In genomic region chr17:37479025-37479424, GRCh38 we compare ENCODE assay signal across 19 cellular contexts. TPM values are rescaled to one million over a fixed set of nuclear protein-coding genes. Genes with fewer than 3 reads are reported as not detected.
DNase-seq lines count a peak whose midpoint lies in the region; ATAC-seq and TF ChIP-seq lines count a peak whose summit lies in the region.
"Had no signal": no experiment of that assay in that cellular context is flagged by ENCODE, and none has a peak within 500 bp of the region (broad histone marks: within the 10 kb centered on the region; RNA-seq: fewer than 3 reads in every experiment).

No MANE protein-coding gene starts in this region.

- H3K18ac ChIP-seq in mesenchymal stem cell (ENCODE audit: low read depth in 1 of 2, low read length in 2 of 2): no peak overlapping the region

- H2BK12ac ChIP-seq in mesenchymal stem cell (ENCODE audit: low read length in 2 of 2): peak overlapping the region in 1 of 2 experiments; percentile 80

- no peak overlapping the region for H2BK120ac ChIP-seq in mesenchymal stem cell (ENCODE audit: low read depth, low read length)

- no peaks in the 10 kb centered on the region for H3K9me3 ChIP-seq in CD8-positive, alpha-beta T cell (ENCODE audit: low read length)
- H3K9me3 ChIP-seq in RWPE2 (ENCODE audit: severe bottlenecking) (no peaks in the 10 kb centered on the region), mesenchymal stem cell (ENCODE audit: control insufficient read depth, low read length) (no peaks in the 10 kb centered on the region), ascending aorta (no peaks in the 10 kb centered on the region)
- H3K9me3 ChIP-seq: BLaER1, Caco-2 had no signal

- no peaks in the 10 kb centered on the region for H3K4me1 ChIP-seq in CD8-positive, alpha-beta T cell (ENCODE audit: insufficient read depth, low read length)
- H3K4me1 ChIP-seq in GM23338 (ENCODE audit: insufficient read depth) (peaks cover 19% of the 10 kb centered on the region), RWPE2 (ENCODE audit: insufficient read depth, poor library complexity, severe bottlenecking) (peaks cover 47% of the 10 kb centered on the region), mesenchymal stem cell (ENCODE audit: control insufficient read depth, insufficient read depth, low read depth, low read length) (peaks cover 3% of the 10 kb centered on the region), ascending aorta (no peaks in the 10 kb centered on the region)

- no peaks in the 10 kb centered on the region for H3K9me3 Mint-ChIP-seq in CD8-positive, alpha-beta T cell
- no peaks in the 10 kb centered on the region for H3K9me3 Mint-ChIP-seq in GM23338
- H3K9me3 Mint-ChIP-seq: CD4-positive, alpha-beta T cell had no signal

- DNase-seq in CD8-positive, alpha-beta T cell: no peak
- DNase-seq in GM23338 (ENCODE audit: low spot score): no peak
- no peak for DNase-seq in RWPE2 (ENCODE audit: low spot score)
- no peak for DNase-seq in mesenchymal stem cell
- DNase-seq in mucosa of gallbladder (ENCODE audit: low spot score): no peak
- DNase-seq in ascending aorta (ENCODE audit: low spot score in 2 of 2): no peak
- DNase-seq: ACHN; Caco-2; CD4-positive, alpha-beta T cell; DMS153; Karpas-422; NCI-H1105 treated with DMSO at 0.1 percent for 48 hours; NCI-H187; NCI-H446 treated with DMSO at 0.1 percent for 48 hours; NCI-H526 treated with DMSO at 0.1 percent for 48 hours; SIG-M5 had no signal

- H3K36me3 ChIP-seq in CD8-positive, alpha-beta T cell (ENCODE audit: insufficient read depth, low read length): peaks cover 14% of the 10 kb centered on the region
- peaks cover 21% of the 10 kb centered on the region for H3K36me3 ChIP-seq in GM23338 (ENCODE audit: insufficient read depth)
- H3K36me3 ChIP-seq in RWPE2 (ENCODE audit: low read depth): peaks cover 51% of the 10 kb centered on the region
- peaks cover 9 to 36% of the 10 kb centered on the region in 2 experiments for H3K36me3 ChIP-seq in mesenchymal stem cell (ENCODE audit: control insufficient read depth in 1 of 2, insufficient read depth in 2 of 2, low read depth in 1 of 2, low read length in 2 of 2)
- peaks cover 37 to 50% of the 10 kb centered on the region in 2 donors for H3K36me3 ChIP-seq in ascending aorta

- H3K27me3 ChIP-seq in CD8-positive, alpha-beta T cell (ENCODE audit: insufficient read depth, low read length): no peaks in the 10 kb centered on the region
- no peaks in the 10 kb centered on the region for H3K27me3 ChIP-seq in GM23338 (ENCODE audit: insufficient read depth)
- no peaks in the 10 kb centered on the region for H3K27me3 ChIP-seq in RWPE2 (ENCODE audit: insufficient read depth, poor library complexity, severe bottlenecking)
- H3K27me3 ChIP-seq in mesenchymal stem cell (ENCODE audit: control insufficient read depth in 1 of 2, insufficient read depth in 1 of 2, low read length in 2 of 2): no peaks in the 10 kb centered on the region
- no peaks in the 10 kb centered on the region for H3K27me3 ChIP-seq in ascending aorta
- H3K27me3 ChIP-seq: BLaER1 had no signal

- H2BK5ac ChIP-seq in mesenchymal stem cell (ENCODE audit: low read depth, low read length, poor library complexity, severe bottlenecking): no peak overlapping the region

- no peak overlapping the region for H3K4me3 Mint-ChIP-seq in CD8-positive, alpha-beta T cell
- H3K4me3 Mint-ChIP-seq in GM23338: no peak overlapping the region
- H3K4me3 Mint-ChIP-seq: CD4-positive, alpha-beta T cell had no signal

- TF ChIP-seq CTCF in CD8-positive, alpha-beta T cell (IDR thresholded peaks at IDR 0.05): no peak
- TF ChIP-seq CTCF in GM23338 (conservative IDR thresholded peaks at IDR 0.05; ENCODE audit: low read depth in 2 of 2) (no peak), RWPE2 (IDR thresholded peaks at IDR 0.05; ENCODE audit: poor library complexity, severe bottlenecking) (no peak), ascending aorta (IDR thresholded peaks at IDR 0.05) (no peak)

- peak overlapping the region; percentile 58 for H3K27ac Mint-ChIP-seq in CD8-positive, alpha-beta T cell
- H3K27ac Mint-ChIP-seq in GM23338: peak overlapping the region; percentile 1; the same call in 1 of the 2 replicates
- H3K27ac Mint-ChIP-seq: CD4-positive, alpha-beta T cell had no signal

- no peaks in the 10 kb centered on the region for H3K9me2 ChIP-seq in GM23338 (ENCODE audit: insufficient read depth)

- H3K23ac ChIP-seq in mesenchymal stem cell (ENCODE audit: low read length in 2 of 2): no peak overlapping the region

- no peak overlapping the region for H3K4me3 ChIP-seq in CD8-positive, alpha-beta T cell (ENCODE audit: low read depth, low read length)
- no peak overlapping the region for H3K4me3 ChIP-seq in GM23338
- H3K4me3 ChIP-seq in RWPE2 (ENCODE audit: severe bottlenecking): no peak overlapping the region
- no peak overlapping the region for H3K4me3 ChIP-seq in mesenchymal stem cell (ENCODE audit: insufficient read depth in 1 of 2, low read depth in 1 of 2, low read length in 2 of 2)
- H3K4me3 ChIP-seq in ascending aorta: no peak overlapping the region
- H3K4me3 ChIP-seq: BLaER1 had no signal

- H2AFZ ChIP-seq in GM23338 (no peak overlapping the region), mesenchymal stem cell (ENCODE audit: low read depth, low read length) (no peak overlapping the region)

- no peaks in the 10 kb centered on the region for H3K4me1 Mint-ChIP-seq in CD8-positive, alpha-beta T cell (ENCODE audit: low read depth)
- H3K4me1 Mint-ChIP-seq in GM23338: peaks cover 31% of the 10 kb centered on the region

- H3K27me3 Mint-ChIP-seq in CD8-positive, alpha-beta T cell (ENCODE audit: low read depth): no peaks in the 10 kb centered on the region
- peaks cover 3% of the 10 kb centered on the region for H3K27me3 Mint-ChIP-seq in GM23338 (ENCODE audit: insufficient read depth, low read depth, poor library complexity)
- H3K27me3 Mint-ChIP-seq: CD4-positive, alpha-beta T cell had no signal

- H4K8ac ChIP-seq in mesenchymal stem cell (ENCODE audit: low read length): no peak overlapping the region

- H3K27ac ChIP-seq in CD8-positive, alpha-beta T cell (ENCODE audit: low read depth, low read length): no peak overlapping the region
- H3K27ac ChIP-seq in GM23338 (ENCODE audit: low read depth) (peak overlapping the region; percentile 35; the same call in 1 of the 2 replicates), RWPE2 (ENCODE audit: poor library complexity, severe bottlenecking) (peak overlapping the region; percentile 96), mesenchymal stem cell (ENCODE audit: low read length, poor library complexity, severe bottlenecking) (no peak overlapping the region), ascending aorta (no peak overlapping the region)
- H3K27ac ChIP-seq: BLaER1 had no signal

- peak overlapping the region; percentile 84 for H3K9ac ChIP-seq in mesenchymal stem cell (ENCODE audit: low read length)
- H3K9ac ChIP-seq: BLaER1 had no signal

- no peak overlapping the region for H3K4ac ChIP-seq in mesenchymal stem cell (ENCODE audit: low read depth in 1 of 2, low read length in 2 of 2)

- intact Hi-C loops in CD8-positive, alpha-beta T cell (cut with DNase I, micrococcal nuclease): no loop called here
- intact Hi-C loops in ascending aorta (cut with DNase I): no loop called here

- no peak overlapping the region for H4K91ac ChIP-seq in mesenchymal stem cell (ENCODE audit: low read length)

- H3K4me2 ChIP-seq in GM23338: no peak overlapping the region
- no peak overlapping the region for H3K4me2 ChIP-seq in mesenchymal stem cell (ENCODE audit: low read length, poor library complexity, severe bottlenecking)
- H3K4me2 ChIP-seq: BLaER1 had no signal

- no peaks in the 10 kb centered on the region; the same call in 1 of the 2 replicates for H4K20me1 ChIP-seq in GM23338 (replicated peaks; ENCODE audit: insufficient read depth)
- H4K20me1 ChIP-seq: BLaER1 had no signal

- H3K79me1 ChIP-seq in mesenchymal stem cell (replicated peaks; ENCODE audit: low read length, poor library complexity, severe bottlenecking): peaks cover 2% of the 10 kb centered on the region

- H3K14ac ChIP-seq in mesenchymal stem cell (ENCODE audit: low read length in 2 of 2): no peak overlapping the region

- no peaks in the 10 kb centered on the region for H3F3A ChIP-seq in GM23338 (replicated peaks; ENCODE audit: low read depth)

- H2BK15ac ChIP-seq in mesenchymal stem cell (ENCODE audit: low read depth, poor library complexity, severe bottlenecking): no peak overlapping the region

- POLR2A ChIA-PET in CD8-positive, alpha-beta T cell (lab: Charles Lee): no interaction called here

- no peak for ATAC-seq in CD8-positive, alpha-beta T cell
- ATAC-seq in GM23338 (no peak), RWPE2 (ENCODE audit: low read depth) (no peak), GM18517 (IDR thresholded peaks at IDR 0.05; ENCODE audit: unreplicated experiment) (no peak), HG02571 (IDR thresholded peaks at IDR 0.05; ENCODE audit: unreplicated experiment) (no peak)

- H3K36me3 Mint-ChIP-seq in CD8-positive, alpha-beta T cell: peaks cover 50% of the 10 kb centered on the region
- H3K36me3 Mint-ChIP-seq in GM23338 (ENCODE audit: low read depth): peaks cover 38% of the 10 kb centered on the region

- H3K79me2 ChIP-seq in GM23338 (replicated peaks; ENCODE audit: insufficient read depth): no peaks in the 10 kb centered on the region

- H2AK5ac ChIP-seq in mesenchymal stem cell (ENCODE audit: low read length, severe bottlenecking): no peak overlapping the region

- 100% methylated on average over 1 of the region's 1 CpG for WGBS in mesenchymal stem cell

- CTCF ChIA-PET in CD8-positive, alpha-beta T cell (lab: Charles Lee): no interaction called here

TF ChIP-seq in GM23338, 12 proteins besides CTCF, POLR2A, EP300 and RAD21 (continues in another document):
- no peak for TF ChIP-seq STAT1 (IDR thresholded peaks at IDR 0.05; ENCODE audit: unreplicated experiment)
- TF ChIP-seq EZH2 (IDR thresholded peaks at IDR 0.05; ENCODE audit: low read depth, unreplicated experiment): no peak
- TF ChIP-seq ZNF331 (CRISPR knock-in tag; IDR thresholded peaks at IDR 0.05; ENCODE audit: low read depth): no peak
- no peak for TF ChIP-seq JUNB (IDR thresholded peaks at IDR 0.05; ENCODE audit: unreplicated experiment)
- TF ChIP-seq ETS1 (IDR thresholded peaks at IDR 0.05): no peak
- no peak for TF ChIP-seq EZH2phosphoT487 (IDR thresholded peaks at IDR 0.05; ENCODE audit: unreplicated experiment)

RNA-seq across cellular contexts. Expression of gene DUSP14, which starts 10.7 kb away (rescaled TPM):
- total RNA-seq in CD8-positive, alpha-beta T cell: 1 to 10 TPM; 5.5 to 6.8 TPM
- total RNA-seq in GM23338 (2014; rRNA removed; shearing (Covaris generic)): 38.7 and 41.2 TPM in 2 replicates
- 34.3 and 36.7 TPM in 2 replicates for polyA plus RNA-seq in GM23338 (2016; fragmentation: Nextera tagmentation; extraction: Ambion mirVana)
- polyA plus RNA-seq in mesenchymal stem cell (2013, experiment 1 of 2): 56.5 TPM
- 61.3 TPM for polyA plus RNA-seq in mesenchymal stem cell (2013, experiment 2 of 2)
- total RNA-seq in mucosa of gallbladder (16.5 TPM), ascending aorta (4.6 TPM)

Comparison
In these comparisons a context has a peak if more than half of its experiments do, and no peak if none do; other contexts are left out.
1. H3K27ac ChIP-seq: peak in GM23338 (single experiment) and RWPE2 (single experiment); none in CD8-positive, alpha-beta T cell (single experiment), mesenchymal stem cell (single experiment) and ascending aorta (0 of 2).